In genomic region chr11:71787014-71787823, GRCh38 we compare ENCODE assay signal across 8 cellular contexts. TPM values are rescaled to one million over a fixed set of nuclear protein-coding genes. Genes with fewer than 3 reads are reported as not detected.
DNase-seq lines count a peak whose midpoint lies in the region; ATAC-seq and TF ChIP-seq lines count a peak whose summit lies in the region.

No MANE protein-coding gene starts in this region.

- peak overlapping the region; percentile 93 for H3K27ac Mint-ChIP-seq in chondrocyte (ENCODE audit: unreplicated experiment)

- peak overlapping the region; percentile 97 for H3K4me3 Mint-ChIP-seq in chondrocyte (ENCODE audit: unreplicated experiment)

- H3K36me3 Mint-ChIP-seq in chondrocyte (ENCODE audit: low read depth) = no peaks in the 10 kb centered on the region

- no peaks in the 10 kb centered on the region for H3K27me3 Mint-ChIP-seq in chondrocyte (ENCODE audit: low read depth)

- no peaks in the 10 kb centered on the region for H3K9me3 Mint-ChIP-seq in chondrocyte (ENCODE audit: low read depth)

- no peak for TF ChIP-seq CTCF in AG10803 (conservative IDR thresholded peaks at IDR 0.05; ENCODE audit: low read length)
- no peak for TF ChIP-seq CTCF in chondrocyte (IDR thresholded peaks at IDR 0.05)

- H3K4me1 Mint-ChIP-seq in chondrocyte (ENCODE audit: low read depth) = peaks cover 16% of the 10 kb centered on the region

- H3K4me3 ChIP-seq in AG10803 (ENCODE audit: low read length) = peak overlapping the region; percentile 68

- ATAC-seq in GM19035 (IDR thresholded peaks at IDR 0.05; ENCODE audit: unreplicated experiment) (peak; percentile 99), HG03342 (IDR thresholded peaks at IDR 0.05; ENCODE audit: unreplicated experiment) (peak; percentile 96)

- DNase-seq in AG10803 (ENCODE audit: low read depth) = peak; percentile 99
- DNase-seq in NCI-H446 (lab: John Stamatoyannopoulos, UW) = peak; percentile 98 to 99
- DNase-seq in activated CD4-positive, alpha-beta T cell treated with anti-CD3 and anti-CD28 coated beads for 1 hour = peak; percentile 97
- peak; percentile 100 for DNase-seq in chondrocyte (ENCODE audit: low spot score)
- peak; percentile 99 for DNase-seq in kidney tubule cell (ENCODE audit: low spot score)
- DNase-seq in stimulated activated CD4-positive, alpha-beta T cell treated with anti-CD3 and anti-CD28 coated beads, Interleukin-1b, Interleukin-23, amount 100 ng/mL, for 1 hour (ENCODE audit: low read depth in 2 of 2) = peak; percentile 98 to 99

RNA-seq across cellular contexts. Expression of gene DEFB108B, which starts 45.8 kb away (rescaled TPM):
- not detected in 3 replicates for total RNA-seq in chondrocyte

Comparison
In these comparisons a context has a peak if more than half of its experiments do, and no peak if none do; other contexts are left out.
1. Peak in every context shown above with its lines: DNase-seq, ATAC-seq and H3K4me3 ChIP-seq.